In the genomic region with DNA sequence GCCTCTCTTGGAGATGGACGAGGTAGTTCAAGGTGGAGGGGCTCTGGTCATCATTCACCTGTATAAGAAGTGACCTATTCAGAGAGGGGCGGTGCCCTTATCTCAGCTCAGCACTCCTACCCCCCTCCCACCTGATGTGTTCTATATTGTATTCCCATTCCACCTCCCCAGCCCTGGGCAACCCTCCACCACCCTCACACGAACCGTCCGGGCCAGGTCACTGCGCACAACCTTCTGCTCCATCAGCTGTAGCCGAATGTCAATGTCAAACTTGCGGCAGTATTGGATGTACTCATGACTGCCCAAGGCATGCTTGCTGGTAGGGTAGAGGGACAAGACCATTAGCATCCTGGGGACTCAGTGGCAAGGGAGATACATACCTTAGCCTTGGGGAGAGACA, we compare ENCODE assay signal across 22 cellular contexts. TPM values are rescaled to one million over a fixed set of nuclear protein-coding genes. Genes with fewer than 3 reads are reported as not detected.
A peak's percentile ranks its signal among the peaks of the same experiment; 100 is the strongest.
DNase-seq lines count a peak whose midpoint lies in the region; ATAC-seq and TF ChIP-seq lines count a peak whose summit lies in the region.
"Had no signal": no experiment of that assay in that cellular context is flagged by ENCODE, and none has a peak within 500 bp of the region (broad histone marks: within the 10 kb centered on the region; RNA-seq: fewer than 3 reads in every experiment).

No MANE protein-coding gene starts in this region.

- CTCF ChIA-PET in activated naive CD4-positive, alpha-beta T cell treated with anti-CD3 and anti-CD28 coated beads, Interleukin-2, amount 10 ng/mL, durations not matched to agents 7 days and 5 days (lab: Charles Lee): interaction anchor here (0.7 to 1.1 kb wide), 2 partner anchors 14 to 347 kb away, joined by 3 read pairs; no protein-coding TSS in a partner anchor
- CTCF ChIA-PET in activated B cell treated with CpG ODN at 0.5 μM for 24 hours (lab: Charles Lee): interaction anchor here (1.7 to 3.6 kb wide), 2 partner anchors 14 to 33 kb away, joined by 4 to 14 read pairs; no protein-coding TSS in a partner anchor

- peak overlapping the region; percentile 94 for H3K27ac Mint-ChIP-seq in activated naive CD4-positive, alpha-beta T cell treated with anti-CD3 and anti-CD28 coated beads, Interleukin-2, amount 10 ng/mL, durations not matched to agents 7 days and 5 days
- peak overlapping the region; percentile 91 for H3K27ac Mint-ChIP-seq in activated B cell treated with CpG ODN at 0.5 μM for 24 hours
- peak overlapping the region; percentile 90 for H3K27ac Mint-ChIP-seq in memory B cell

- no peak for TF ChIP-seq CTCF in activated B cell treated with CpG ODN at 0.5 μM for 24 hours (IDR thresholded peaks at IDR 0.05)

- ATAC-seq in activated B cell treated with CpG ODN at 0.5 μM for 24 hours (ENCODE audit: low read depth) (no peak), memory B cell (ENCODE audit: low read depth) (no peak), GM21381 (IDR thresholded peaks at IDR 0.05; ENCODE audit: unreplicated experiment) (no peak)
- ATAC-seq: activated T-cell treated with anti-CD3 and anti-CD28 coated beads, Interleukin-2, amount 50 U/mL, for 4 hours; left lobe of liver had no signal

- peaks cover 53% of the 10 kb centered on the region for H3K36me3 Mint-ChIP-seq in activated naive CD4-positive, alpha-beta T cell treated with anti-CD3 and anti-CD28 coated beads, Interleukin-2, amount 10 ng/mL, durations not matched to agents 7 days and 5 days
- peaks cover 80% of the 10 kb centered on the region for H3K36me3 Mint-ChIP-seq in activated B cell treated with CpG ODN at 0.5 μM for 24 hours (ENCODE audit: low read depth)
- H3K36me3 Mint-ChIP-seq in memory B cell: peaks cover 26% of the 10 kb centered on the region

- H3K9me3 Mint-ChIP-seq in activated naive CD4-positive, alpha-beta T cell treated with anti-CD3 and anti-CD28 coated beads, Interleukin-2, amount 10 ng/mL, durations not matched to agents 7 days and 5 days: no peaks in the 10 kb centered on the region
- H3K9me3 Mint-ChIP-seq in activated B cell treated with CpG ODN at 0.5 μM for 24 hours (no peaks in the 10 kb centered on the region), memory B cell (no peaks in the 10 kb centered on the region)
- H3K9me3 Mint-ChIP-seq: activated T-cell treated with anti-CD3 and anti-CD28 coated beads, Interleukin-2, amount 50 U/mL, for 4 hours; CD4-positive, CD25-positive, alpha-beta regulatory T cell had no signal

- no peak overlapping the region for H3K4me3 Mint-ChIP-seq in activated naive CD4-positive, alpha-beta T cell treated with anti-CD3 and anti-CD28 coated beads, Interleukin-2, amount 10 ng/mL, durations not matched to agents 7 days and 5 days
- H3K4me3 Mint-ChIP-seq in activated B cell treated with CpG ODN at 0.5 μM for 24 hours: peak overlapping the region; percentile 35
- H3K4me3 Mint-ChIP-seq in memory B cell: peak overlapping the region; percentile 21
- H3K4me3 Mint-ChIP-seq: activated T-cell treated with anti-CD3 and anti-CD28 coated beads, Interleukin-2, amount 50 U/mL, for 4 hours had no signal

- peak overlapping the region; percentile 100 for H3K27ac ChIP-seq in substantia nigra (ENCODE audit: low read depth, low read length, poor library complexity, severe bottlenecking)

- H3K4me1 Mint-ChIP-seq in activated naive CD4-positive, alpha-beta T cell treated with anti-CD3 and anti-CD28 coated beads, Interleukin-2, amount 10 ng/mL, durations not matched to agents 7 days and 5 days: peaks cover 58% of the 10 kb centered on the region
- peaks cover 96% of the 10 kb centered on the region for H3K4me1 Mint-ChIP-seq in activated B cell treated with CpG ODN at 0.5 μM for 24 hours
- H3K4me1 Mint-ChIP-seq in memory B cell: peaks cover 60% of the 10 kb centered on the region

- no peak for DNase-seq in activated naive CD4-positive, alpha-beta T cell treated with anti-CD3 and anti-CD28 coated beads, Interleukin-2, amount 10 ng/mL, durations not matched to agents 7 days and 5 days
- DNase-seq in activated naive CD4-positive, alpha-beta T cell treated with anti-CD3 and anti-CD28 coated beads, Interleukin-2, amount 50 U/mL, for 16 hours: no peak
- DNase-seq in activated B cell treated with CpG ODN at 0.5 μM for 24 hours (no peak), memory B cell (ENCODE audit: low spot score in 2 of 2) (no peak), substantia nigra (lab: John Stamatoyannopoulos, UW) (no peak), superior temporal gyrus (ENCODE audit: extremely low spot score) (no peak), NCI-H345 treated with DMSO at 0.1 percent for 48 hours (lab: John Stamatoyannopoulos, UW; ENCODE audit: unreplicated experiment) (no peak)
- DNase-seq: activated CD4-positive, alpha-beta T cell treated with anti-CD3 and anti-CD28 coated beads for 48 hours; activated T-cell treated with anti-CD3 and anti-CD28 coated beads, Interleukin-2, amount 50 U/mL, for 4 hours; anterior cingulate cortex; CD4-positive, CD25-positive, alpha-beta regulatory T cell; cerebellar nuclear complex; DMS79 treated with DMSO at 0.1 percent for 48 hours; foreskin fibroblast; NCI-H2081; NCI-H526; SHP77 treated with DMSO at 0.1 percent for 48 hours; small intestine; stimulated activated CD4-positive, alpha-beta T cell treated with anti-CD3 and anti-CD28 coated beads, Interleukin-4, amount 100 ng/mL, for 4 hours; trophoblast cell had no signal

- POLR2A ChIA-PET in activated B cell treated with CpG ODN at 0.5 μM for 24 hours (lab: Charles Lee): interaction anchor here (2.2 to 7.3 kb wide), 3 partner anchors 14 to 34 kb away, joined by 8 to 127 read pairs (median 64); a partner anchor contains a TSS

- no peaks in the 10 kb centered on the region for H3K27me3 Mint-ChIP-seq in activated naive CD4-positive, alpha-beta T cell treated with anti-CD3 and anti-CD28 coated beads, Interleukin-2, amount 10 ng/mL, durations not matched to agents 7 days and 5 days
- H3K27me3 Mint-ChIP-seq in activated B cell treated with CpG ODN at 0.5 μM for 24 hours (no peaks in the 10 kb centered on the region), memory B cell (no peaks in the 10 kb centered on the region)
- H3K27me3 Mint-ChIP-seq: CD4-positive, CD25-positive, alpha-beta regulatory T cell had no signal

- intact Hi-C loops in activated B cell treated with CpG ODN at 0.5 μM for 24 hours (cut with micrococcal nuclease): loop anchor here (2.0 kb wide), 1 partner anchor 14 kb away; no protein-coding TSS in a partner anchor

RNA-seq across cellular contexts. Expression of a gene that starts 34.3 kb away (rescaled TPM):
- total RNA-seq in activated B cell treated with CpG ODN at 0.5 μM for 24 hours: 127 and 151 TPM in 2 replicates

RNA-seq across cellular contexts. Expression of a gene that starts 48.7 kb away (rescaled TPM):
- 60.4 and 70.6 TPM in 2 replicates for total RNA-seq in activated B cell treated with CpG ODN at 0.5 μM for 24 hours

RNA-seq across cellular contexts. Expression of a gene that starts 55.9 kb away (rescaled TPM):
- total RNA-seq in activated B cell treated with CpG ODN at 0.5 μM for 24 hours: 221 and 264 TPM in 2 replicates
